Comparison of ENCODE assay signal across 19 cellular contexts in the genomic region with DNA sequence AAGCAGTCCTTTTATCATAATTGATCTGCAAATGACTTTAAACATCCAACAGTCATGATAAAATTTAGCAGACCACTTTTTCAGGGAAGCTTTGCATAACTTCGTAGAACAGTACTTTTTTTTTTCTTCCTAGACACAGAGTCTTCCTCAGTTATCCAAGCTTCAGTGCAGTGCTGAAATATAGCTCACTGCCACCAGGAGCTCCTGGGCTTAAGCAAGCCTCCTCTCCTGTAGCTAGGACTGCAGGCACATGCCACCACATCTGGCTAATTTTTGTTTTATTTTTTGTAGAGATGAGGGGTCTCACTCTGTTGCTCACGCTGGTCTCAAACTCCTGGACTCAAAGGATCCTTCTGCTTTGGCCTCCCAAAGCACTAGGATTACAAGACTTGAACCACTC.
DNase-seq lines count a peak whose midpoint lies in the region; ATAC-seq lines count a peak whose summit lies in the region.
"Had no signal": no experiment of that assay in that cellular context is flagged by ENCODE, and none has a peak within 500 bp of the region (broad histone marks: within the 10 kb centered on the region; RNA-seq: fewer than 3 reads in every experiment).

No MANE protein-coding gene starts in this region.

- H3K4me3 ChIP-seq in effector memory CD4-positive, alpha-beta T cell (ENCODE audit: insufficient read depth, low read depth, low read length, poor library complexity, severe bottlenecking) = no peak overlapping the region
- H3K4me3 ChIP-seq: prostate gland, skin epidermis, vagina had no signal

- in situ Hi-C loops in KBM-7 (cut with MboI; ENCODE audit: low pct_unique_long_range_greater_than_20kb, low sequenced_read_pairs) = no loop called here

- no peaks in the 10 kb centered on the region for H3K27me3 ChIP-seq in effector memory CD4-positive, alpha-beta T cell (replicated peaks; ENCODE audit: control insufficient read depth, insufficient read depth, low read length, poor library complexity, severe bottlenecking)
- H3K27me3 ChIP-seq: vagina had no signal

- no peaks in the 10 kb centered on the region for H3K36me3 ChIP-seq in effector memory CD4-positive, alpha-beta T cell (ENCODE audit: control insufficient read depth, insufficient read depth, low read length)
- H3K36me3 ChIP-seq: prostate gland, vagina had no signal

- H3K27ac ChIP-seq in effector memory CD4-positive, alpha-beta T cell (ENCODE audit: insufficient read depth, low read length, poor library complexity, severe bottlenecking) = no peak overlapping the region
- H3K27ac ChIP-seq: prostate gland, skin epidermis, vagina had no signal

- ATAC-seq in GM19395 (IDR thresholded peaks at IDR 0.05; ENCODE audit: unreplicated experiment) (peak; percentile 34), HG02678 (IDR thresholded peaks at IDR 0.05; ENCODE audit: unreplicated experiment) (peak; percentile 19)
- ATAC-seq: activated CD8-positive, alpha-beta T cell treated with anti-CD3 and anti-CD28 coated beads for 36 hours had no signal

- H3K9me3 ChIP-seq in effector memory CD4-positive, alpha-beta T cell (ENCODE audit: control insufficient read depth, low read length) = no peaks in the 10 kb centered on the region
- H3K9me3 ChIP-seq: prostate gland, vagina had no signal

- peak; percentile 45 for DNase-seq in KBM-7
- DNase-seq in superior temporal gyrus (ENCODE audit: extremely low spot score) = no peak
- DNase-seq in D341Med (ENCODE audit: low spot score) = no peak
- DNase-seq in effector memory CD4-positive, alpha-beta T cell = no peak
- DNase-seq in pons (ENCODE audit: low spot score) = no peak
- DNase-seq: activated CD8-positive, alpha-beta T cell treated with anti-CD3 and anti-CD28 coated beads for 36 hours; activated T-cell treated with anti-CD3 and anti-CD28 coated beads, Interleukin-2, amount 50 U/mL, for 48 hours; hippocampal formation; Karpas-422; kidney; mesenchymal stem cell; NCI-H1092 treated with DMSO at 0.1 percent for 48 hours; NCI-H526; stimulated activated CD4-positive, alpha-beta T cell treated with anti-CD3 and anti-CD28 coated beads, Interleukin-2, amount 100 ng/mL, for 48 hours had no signal

- no peaks in the 10 kb centered on the region for H3K4me1 ChIP-seq in effector memory CD4-positive, alpha-beta T cell (ENCODE audit: control insufficient read depth, insufficient read depth, low read length, poor library complexity, severe bottlenecking)
- H3K4me1 ChIP-seq: prostate gland, vagina had no signal
